ENCODE assay signal across 8 cellular contexts in the genomic region with DNA sequence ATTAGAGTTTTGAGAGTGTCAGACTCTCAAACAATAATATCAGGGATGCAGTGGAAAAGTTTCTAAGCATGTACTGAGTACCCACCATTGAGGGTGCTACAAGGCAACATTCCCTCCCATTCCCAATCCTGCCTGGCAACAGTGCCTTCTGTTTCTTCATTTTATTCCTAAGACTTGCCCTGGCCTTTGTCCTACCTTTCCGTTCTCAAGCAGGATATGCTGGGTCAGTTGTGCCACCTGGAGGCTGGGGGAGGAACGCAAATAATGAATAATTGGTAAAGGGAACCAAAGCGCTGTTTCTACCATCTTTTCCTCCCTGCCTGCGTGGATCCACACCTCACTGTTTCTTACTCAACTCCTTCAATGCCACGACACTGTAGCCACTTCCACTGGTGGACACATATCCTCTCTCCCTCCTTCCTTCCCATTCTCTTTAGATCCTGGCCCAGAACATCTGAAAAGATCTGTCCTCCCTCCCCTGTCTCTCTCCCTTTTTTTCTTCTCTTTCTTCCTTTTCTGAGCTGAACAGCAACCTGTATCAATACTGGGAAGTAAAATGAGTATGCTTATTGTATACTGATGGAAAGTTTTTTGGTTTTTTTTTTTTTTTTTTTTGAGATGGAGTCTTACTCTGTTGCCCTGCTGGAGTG.
A peak's percentile ranks its signal among the peaks of the same experiment; 100 is the strongest.
DNase-seq lines count a peak whose midpoint lies in the region; ATAC-seq, FAIRE-seq and TF ChIP-seq lines count a peak whose summit lies in the region.

No MANE protein-coding gene starts in this region.

- H3K4me1 ChIP-seq in K562 (replicated peaks in 1 of 2; ENCODE audit: control insufficient read depth in 2 of 2, insufficient read depth in 2 of 2, low read length in 2 of 2), result no peaks in the 10 kb centered on the region

- DNase-seq in AG04449 (ENCODE audit: low read depth, low spot score), result no peak
- DNase-seq in LNCaP clone FGC (ENCODE audit: low read depth), result peak; percentile 61
- peak in 29 of 34 experiments; percentile 14 to 59 (median 38) for DNase-seq in T-cell
- peak in 2 of 4 experiments; percentile 33 to 38 for DNase-seq in K562 (ENCODE audit: extremely low read depth in 1 of 4, low spot score in 3 of 4)
- peak; percentile 75 for DNase-seq in kidney tubule cell (ENCODE audit: low spot score)

- H3K4me3 Mint-ChIP-seq in T-cell, result no peak overlapping the region
- H3K4me3 Mint-ChIP-seq in stimulated activated naive CD8-positive, alpha-beta T cell treated with anti-CD3 and anti-CD28 coated beads, Interleukin-15, Interleukin-2, amounts not matched to agents 100 ng/mL and 50 ng/mL, for 24 hours, result no peak overlapping the region

- H3K9me3 ChIP-seq in K562 (replicated peaks; ENCODE audit: control insufficient read depth, insufficient read depth, low read depth, low read length), result no peaks in the 10 kb centered on the region

- peaks cover 3% of the 10 kb centered on the region for H3K36me3 Mint-ChIP-seq in T-cell
- no peaks in the 10 kb centered on the region for H3K36me3 Mint-ChIP-seq in stimulated activated naive CD8-positive, alpha-beta T cell treated with anti-CD3 and anti-CD28 coated beads, Interleukin-15, Interleukin-2, amounts not matched to agents 100 ng/mL and 50 ng/mL, for 24 hours (ENCODE audit: low read depth)

- H4K20me1 ChIP-seq in K562 (replicated peaks; ENCODE audit: control insufficient read depth, insufficient read depth, low read length), result no peaks in the 10 kb centered on the region

- intact Hi-C loops in K562 (cut with micrococcal nuclease), result loop anchor here (1.0 kb wide), 1 partner anchor 155 kb away; no protein-coding TSS in a partner anchor

- peak; percentile 78 for FAIRE-seq in K562 (lab: Jason Lieb, UNC)

- H3K4me2 ChIP-seq in K562 (ENCODE audit: insufficient read depth, low read length), result no peak overlapping the region

- H3K27me3 Mint-ChIP-seq in T-cell, result no peaks in the 10 kb centered on the region
- no peaks in the 10 kb centered on the region for H3K27me3 Mint-ChIP-seq in stimulated activated naive CD8-positive, alpha-beta T cell treated with anti-CD3 and anti-CD28 coated beads, Interleukin-15, Interleukin-2, amounts not matched to agents 100 ng/mL and 50 ng/mL, for 24 hours

- H3K9me1 ChIP-seq in K562 (ENCODE audit: control insufficient read depth, insufficient read depth, low read length), result no peaks in the 10 kb centered on the region

- no peaks in the 10 kb centered on the region for H3K9me3 Mint-ChIP-seq in T-cell
- H3K9me3 Mint-ChIP-seq in stimulated activated naive CD8-positive, alpha-beta T cell treated with anti-CD3 and anti-CD28 coated beads, Interleukin-15, Interleukin-2, amounts not matched to agents 100 ng/mL and 50 ng/mL, for 24 hours, result no peaks in the 10 kb centered on the region

- peaks cover 11 to 20% (median 15%) of the 10 kb centered on the region in 3 donors for H3K4me1 Mint-ChIP-seq in T-cell
- H3K4me1 Mint-ChIP-seq in stimulated activated naive CD8-positive, alpha-beta T cell treated with anti-CD3 and anti-CD28 coated beads, Interleukin-15, Interleukin-2, amounts not matched to agents 100 ng/mL and 50 ng/mL, for 24 hours (ENCODE audit: low read depth), result peaks cover 13% of the 10 kb centered on the region

- POLR2A ChIA-PET in AG04449 (lab: Yijun Ruan, JAX), result no interaction called here
- POLR2A ChIA-PET in T-cell (lab: Charles Lee), result no interaction called here
- POLR2A ChIA-PET in K562 (lab: Yijun Ruan, JAX), result interaction anchor here (0.6 kb wide), 1 partner anchor 154 kb away, joined by 3 read pairs; no protein-coding TSS in a partner anchor

- CTCF ChIA-PET in AG04449 (lab: Yijun Ruan, JAX), result interaction anchor here (0.6 to 2.4 kb wide), 5 partner anchors 19 to 327 kb away, joined by 3 to 8 read pairs (median 3); no protein-coding TSS in a partner anchor
- CTCF ChIA-PET in T-cell (lab: Charles Lee), result interaction anchor here (0.7 to 6.3 kb wide), 7 partner anchors 9 to 155 kb away, joined by 3 to 42 read pairs (median 4); no protein-coding TSS in a partner anchor
- CTCF ChIA-PET in K562 (lab: Yijun Ruan, JAX; ENCODE audit: low intra/inter-chr PET ratio), result interaction anchor here (1.4 kb wide), 1 partner anchor 155 kb away, joined by 8 read pairs; no protein-coding TSS in a partner anchor

- no peaks in the 10 kb centered on the region for H3K27me3 ChIP-seq in K562 (ENCODE audit: control insufficient read depth in 2 of 2, insufficient read depth in 2 of 2, low read length in 2 of 2)

- no peaks in the 10 kb centered on the region for H3K79me2 ChIP-seq in K562 (ENCODE audit: control insufficient read depth, insufficient read depth, low read length)

- H3K36me3 ChIP-seq in K562 (ENCODE audit: control insufficient read depth, insufficient read depth, low read length), result no peaks in the 10 kb centered on the region

- 0% methylated on average over 4 of the region's 5 CpGs for WGBS in K562 (ENCODE audit: insufficient coverage, low coverage, missing lambda C conversion rate)

- TF ChIP-seq EP300 in K562 (IDR thresholded peaks at IDR 0.05; ENCODE audit: low read length), result no peak

- ATAC-seq in GM18868 (IDR thresholded peaks at IDR 0.05; ENCODE audit: unreplicated experiment) (peak; percentile 59), T-cell (replicated peaks in 1 of 4) (peak in 2 of 4 experiments; percentile 59 to 67), K562 (peak; percentile 79), HG03095 (IDR thresholded peaks at IDR 0.05; ENCODE audit: unreplicated experiment) (no peak)

- H3K4me3 ChIP-seq in AG04449 (ENCODE audit: low read depth, low read length), result no peak overlapping the region
- no peak overlapping the region for H3K4me3 ChIP-seq in LNCaP clone FGC (ENCODE audit: low read depth, low read length)
- no peak overlapping the region for H3K4me3 ChIP-seq in K562

- peak; percentile 39 to 63 for TF ChIP-seq RAD21 in K562 (CRISPR knock-in tag; conservative IDR thresholded peaks at IDR 0.05 in 1 of 2, IDR thresholded peaks at IDR 0.05 in 1 of 2)

- TF ChIP-seq CTCF in AG04449 (IDR thresholded peaks at IDR 0.05; ENCODE audit: insufficient read depth, low read length, missing control alignments) (peak; percentile 46), LNCaP clone FGC (IDR thresholded peaks at IDR 0.05; ENCODE audit: control insufficient read depth, extremely low read depth, insufficient read depth) (peak; percentile 86), K562 (IDR thresholded peaks at IDR 0.05 in 2 of 3, conservative IDR thresholded peaks at IDR 0.05 in 1 of 3; ENCODE audit: insufficient read depth in 2 of 3, low read depth in 1 of 3, low read length in 3 of 3) (peak; percentile 51 to 63 (median 61); a peak in 5 of 6 replicates)

- H3K27ac Mint-ChIP-seq in T-cell, result no peak overlapping the region
- H3K27ac Mint-ChIP-seq in stimulated activated naive CD8-positive, alpha-beta T cell treated with anti-CD3 and anti-CD28 coated beads, Interleukin-15, Interleukin-2, amounts not matched to agents 100 ng/mL and 50 ng/mL, for 24 hours, result peak overlapping the region; percentile 10

- TF ChIP-seq POLR2A in K562 (conservative IDR thresholded peaks at IDR 0.05), result no peak

- H3K27ac ChIP-seq in K562 (ENCODE audit: extremely low read depth, low read depth, low read length), result no peak overlapping the region

- no TSS peak for BruUV-seq in K562 (replicated peaks; lab: Mats Ljungman, UMichigan)

- H3K9ac ChIP-seq in K562 (ENCODE audit: insufficient read depth in 1 of 2, low read depth in 2 of 2, low read length in 2 of 2), result no peak overlapping the region

- in situ Hi-C loops in K562 (cut with MboI), result no loop called here

- no peak overlapping the region for H2AFZ ChIP-seq in K562 (ENCODE audit: low read depth, low read length)

TF ChIP-seq in K562, 482 proteins besides CTCF, POLR2A, EP300 and RAD21:
- TF ChIP-seq CBX5 (IDR thresholded peaks at IDR 0.05; ENCODE audit: borderline replicate concordance, low read depth) (no peak), SNRNP70 (optimal IDR thresholded peaks at IDR 0.05; ENCODE audit: low read depth, low read length) (no peak), ESRRA (IDR thresholded peaks at IDR 0.05; ENCODE audit: borderline replicate concordance, low read depth) (no peak), NFYB (IDR thresholded peaks at IDR 0.05; ENCODE audit: extremely low read depth, insufficient read length) (no peak), SMC3 (conservative IDR thresholded peaks at IDR 0.05; ENCODE audit: insufficient read depth, low read depth, low read length) (peak; percentile 49)
- TF ChIP-seq, protein P1, sequence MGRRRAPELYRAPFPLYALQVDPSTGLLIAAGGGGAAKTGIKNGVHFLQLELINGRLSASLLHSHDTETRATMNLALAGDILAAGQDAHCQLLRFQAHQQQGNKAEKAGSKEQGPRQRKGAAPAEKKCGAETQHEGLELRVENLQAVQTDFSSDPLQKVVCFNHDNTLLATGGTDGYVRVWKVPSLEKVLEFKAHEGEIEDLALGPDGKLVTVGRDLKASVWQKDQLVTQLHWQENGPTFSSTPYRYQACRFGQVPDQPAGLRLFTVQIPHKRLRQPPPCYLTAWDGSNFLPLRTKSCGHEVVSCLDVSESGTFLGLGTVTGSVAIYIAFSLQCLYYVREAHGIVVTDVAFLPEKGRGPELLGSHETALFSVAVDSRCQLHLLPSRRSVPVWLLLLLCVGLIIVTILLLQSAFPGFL (CRISPR knock-in tag; IDR thresholded peaks at IDR 0.05), result no peak
